8 cellular contexts compared by ENCODE assay signal in the genomic region with DNA sequence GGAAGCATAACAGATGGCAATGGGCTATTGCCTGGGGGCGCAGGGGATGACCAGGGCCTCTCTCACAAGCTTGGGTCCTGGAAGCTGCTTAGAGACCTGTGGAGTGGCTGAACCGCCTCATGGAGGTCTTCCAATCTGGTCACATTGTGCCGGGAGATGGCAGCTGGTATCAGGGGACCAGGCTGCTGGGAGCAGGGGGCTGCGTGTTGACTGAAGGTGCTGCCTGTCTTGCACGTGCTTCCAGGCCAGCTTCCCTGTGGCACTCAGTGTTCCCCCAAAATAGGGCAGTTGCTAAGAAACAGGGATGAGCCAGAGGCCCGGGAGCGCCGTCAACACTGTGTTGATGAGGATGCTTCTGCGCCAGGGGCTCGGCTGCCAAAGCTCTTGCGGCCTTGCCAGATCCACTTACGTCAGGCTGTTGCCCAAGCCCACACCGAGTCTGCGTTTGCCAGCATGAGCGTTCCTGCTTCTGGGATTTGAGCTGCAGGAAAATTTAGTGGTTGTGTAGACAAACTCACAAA. TPM values are rescaled to one million over a fixed set of nuclear protein-coding genes. Genes with fewer than 3 reads are reported as not detected.
DNase-seq lines count a peak whose midpoint lies in the region; ATAC-seq and TF ChIP-seq lines count a peak whose summit lies in the region.

No MANE protein-coding gene starts in this region.

- CTCF ChIA-PET in GM10248 (lab: Yijun Ruan, JAX) = interaction anchor here (1.3 to 1.5 kb wide), 2 partner anchors 16 to 39 kb away, joined by 3 read pairs; no protein-coding TSS in a partner anchor

- H3K27me3 Mint-ChIP-seq in mesothelial cell of epicardium (ENCODE audit: low read depth) = no peaks in the 10 kb centered on the region

- no peaks in the 10 kb centered on the region for H3K9me3 ChIP-seq in right lobe of liver

- ATAC-seq in right lobe of liver (peak; percentile 88 to 96 (median 90)), HG03045 (IDR thresholded peaks at IDR 0.05; ENCODE audit: unreplicated experiment) (no peak)

- H3K27me3 ChIP-seq in right lobe of liver = no peaks in the 10 kb centered on the region

- no peak overlapping the region for H3K27ac Mint-ChIP-seq in mesothelial cell of epicardium

- WGBS in right lobe of liver (ENCODE audit: insufficient coverage, low coverage, low lambda C conversion rate, missing lambda C conversion rate) = 45% methylated on average over 2 of the region's 15 CpGs

- DNase-seq in NCI-H1092 (lab: John Stamatoyannopoulos, UW) = peak; percentile 88
- DNase-seq in right lobe of liver = peak; percentile 87 to 93 (median 91)
- DNase-seq in GM10248 (ENCODE audit: extremely low spot score) = no peak
- no peak for DNase-seq in SHP77 (lab: John Stamatoyannopoulos, UW)
- DNase-seq in mesothelial cell of epicardium (ENCODE audit: low spot score in 2 of 2, unreplicated experiment in 2 of 2) = no peak

- peaks cover 0 to 14% (median 0%) of the 10 kb centered on the region in 4 donors for H3K4me1 ChIP-seq in right lobe of liver

- TF ChIP-seq POLR2A in right lobe of liver (IDR thresholded peaks at IDR 0.05) = no peak

- H3K4me1 Mint-ChIP-seq in mesothelial cell of epicardium = no peaks in the 10 kb centered on the region

- POLR2A ChIA-PET in GM10248 (lab: Yijun Ruan, JAX) = interaction anchor here (0.5 kb wide), 1 partner anchor 9 kb away, joined by 3 read pairs; no protein-coding TSS in a partner anchor

- TF ChIP-seq CTCF in right lobe of liver (IDR thresholded peaks at IDR 0.05) (no peak), GM10248 (IDR thresholded peaks at IDR 0.05; ENCODE audit: control extremely low read depth, extremely low read depth, low read depth, missing control alignments) (no peak), mesothelial cell of epicardium (IDR thresholded peaks at IDR 0.05; ENCODE audit: unreplicated experiment) (no peak)

- H3K4me3 Mint-ChIP-seq in mesothelial cell of epicardium = no peak overlapping the region

- peak overlapping the region; percentile 91 for H3K27ac ChIP-seq in cingulate gyrus (ENCODE audit: low read depth, low read length)
- H3K27ac ChIP-seq in right lobe of liver = peak overlapping the region; percentile 16 to 31 (median 31)
- peak overlapping the region; percentile 85 for H3K27ac ChIP-seq in temporal lobe (ENCODE audit: low read depth, low read length)

- H3K36me3 ChIP-seq in right lobe of liver = no peaks in the 10 kb centered on the region

- H3K9me3 Mint-ChIP-seq in mesothelial cell of epicardium = no peaks in the 10 kb centered on the region

- intact Hi-C loops in right lobe of liver (cut with DNase I) = loop anchor here in 1 of 2 donors (10.0 kb wide), 1 partner anchor 161 kb away; no protein-coding TSS in a partner anchor

- no peak overlapping the region for H3K4me3 ChIP-seq in right lobe of liver

- H3K36me3 Mint-ChIP-seq in mesothelial cell of epicardium = peaks cover 8% of the 10 kb centered on the region

RNA-seq across cellular contexts. Expression of a gene that starts 39.8 kb away (rescaled TPM):
- total RNA-seq in right lobe of liver (10 to 100 TPM in 1 of 6 experiments, 1 to 10 TPM in 5; 5.3 to 11.2 (median 5.8) TPM), temporal lobe (2.5 TPM), mesothelial cell of epicardium (27.2 to 28.2 TPM (median 28.0 TPM) in 3 replicates)

Comparison
In these comparisons a context has a peak if more than half of its experiments do, and no peak if none do; other contexts are left out.
1. DNase-seq: peak in NCI-H1092 (single experiment) and right lobe of liver (3 of 3); none in GM10248 (single experiment), SHP77 (0 of 2) and mesothelial cell of epicardium (0 of 2).
2. H3K27ac ChIP-seq: peak in every context shown above with its lines; median percentile 91 in cingulate gyrus; 85 in temporal lobe; 31 in right lobe of liver.